In the genomic region with DNA sequence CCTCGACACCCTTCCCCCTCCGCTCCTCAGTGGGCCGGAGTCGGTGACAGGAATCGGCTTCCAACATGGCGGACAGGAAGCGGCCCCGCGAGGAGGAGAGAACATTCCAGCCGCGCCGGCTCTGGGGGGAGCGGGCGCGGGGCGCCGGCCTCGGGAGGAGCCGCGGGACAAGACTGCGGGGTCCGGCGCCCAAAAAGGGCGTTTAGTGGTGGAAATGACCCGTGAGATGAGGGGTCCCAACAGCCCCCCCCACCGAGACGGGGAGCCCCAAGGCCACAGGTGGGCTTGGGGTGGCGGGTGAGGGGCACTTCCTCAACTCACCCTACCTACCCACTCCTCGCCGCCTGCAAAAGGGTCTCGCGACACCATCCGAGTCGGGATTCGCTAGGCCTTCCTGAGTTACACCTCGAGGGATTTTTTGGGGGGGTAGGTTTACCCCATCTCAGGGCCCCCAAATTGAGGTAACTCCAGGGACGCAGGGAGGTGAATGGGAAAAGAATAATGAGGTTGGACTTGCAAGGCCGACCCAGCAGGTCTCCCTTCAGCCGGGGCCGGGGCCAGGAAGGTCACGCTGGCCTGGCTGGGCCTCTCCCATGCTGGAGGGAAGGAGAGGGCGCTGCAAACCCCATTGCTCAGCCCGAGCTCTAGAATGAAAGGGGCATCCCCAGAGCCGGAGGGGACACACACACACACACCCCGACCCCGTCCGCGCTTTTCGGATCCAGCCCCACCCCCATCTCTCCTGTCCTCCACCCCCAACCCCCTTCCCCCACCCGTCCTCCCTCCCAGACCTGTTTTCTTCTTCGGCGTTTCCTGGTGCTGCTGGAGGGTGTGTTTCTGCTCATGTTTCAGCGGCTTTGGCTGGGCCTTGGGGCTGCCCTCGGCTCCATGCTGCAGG, we compare ENCODE assay signal across 8 cellular contexts. TPM values are rescaled to one million over a fixed set of nuclear protein-coding genes. Genes with fewer than 3 reads are reported as not detected.
DNase-seq lines count a peak whose midpoint lies in the region; ATAC-seq, FAIRE-seq and TF ChIP-seq lines count a peak whose summit lies in the region.

No MANE protein-coding gene starts in this region.

- H3K9me3 ChIP-seq in HUES64 (ENCODE audit: insufficient read depth, low read depth, low read length) (no peaks in the 10 kb centered on the region), cardiac muscle cell (ENCODE audit: low read depth) (no peaks in the 10 kb centered on the region), pancreas (no peaks in the 10 kb centered on the region), tibial nerve (no peaks in the 10 kb centered on the region)

- H3K27me3 ChIP-seq in HUES64 (ENCODE audit: insufficient read depth, low read length): no peaks in the 10 kb centered on the region
- no peaks in the 10 kb centered on the region for H3K27me3 ChIP-seq in cardiac muscle cell
- no peaks in the 10 kb centered on the region for H3K27me3 ChIP-seq in pancreas
- H3K27me3 ChIP-seq in tibial nerve: no peaks in the 10 kb centered on the region

- H3K4me1 ChIP-seq in HUES64 (ENCODE audit: insufficient read depth, low read length): peaks cover 20% of the 10 kb centered on the region; the same call in 1 of the 2 replicates
- H3K4me1 ChIP-seq in cardiac muscle cell (ENCODE audit: low read depth): peaks cover 14% of the 10 kb centered on the region
- H3K4me1 ChIP-seq in pancreas: peaks cover 12 to 42% (median 18%) of the 10 kb centered on the region in 3 donors
- H3K4me1 ChIP-seq in tibial nerve: peaks cover 3 to 45% (median 32%) of the 10 kb centered on the region in 4 donors

- ATAC-seq in pancreas: peak; percentile 33 to 53 (median 42)

- TF ChIP-seq CTCF in cardiac muscle cell (IDR thresholded peaks at IDR 0.05; ENCODE audit: low read depth, low read length) (no peak), pancreas (IDR thresholded peaks at IDR 0.05) (no peak), tibial nerve (IDR thresholded peaks at IDR 0.05) (no peak)

- H3K27ac ChIP-seq in HUES64 (ENCODE audit: low read depth, low read length): peak overlapping the region; percentile 96
- peak overlapping the region; percentile 96 for H3K27ac ChIP-seq in cardiac muscle cell
- H3K27ac ChIP-seq in pancreas: peak overlapping the region; percentile 93 to 97 (median 95)
- H3K27ac ChIP-seq in tibial nerve: peak overlapping the region; percentile 98 to 100 (median 99)

- peaks cover 40% of the 10 kb centered on the region for H3K4me1 Mint-ChIP-seq in activated naive CD8-positive, alpha-beta T cell treated with anti-CD3 and anti-CD28 coated beads for 36 hours

- peaks cover 5% of the 10 kb centered on the region for H3K27me3 Mint-ChIP-seq in activated naive CD8-positive, alpha-beta T cell treated with anti-CD3 and anti-CD28 coated beads for 36 hours

- intact Hi-C loops in pancreas (cut with DNase I): no loop called here

- peak overlapping the region; percentile 90 for H3K4me3 ChIP-seq in HUES64 (ENCODE audit: low read length)
- H3K4me3 ChIP-seq in cardiac muscle cell: peak overlapping the region; percentile 96
- peak overlapping the region; percentile 82 to 99 (median 96) for H3K4me3 ChIP-seq in pancreas
- H3K4me3 ChIP-seq in tibial nerve: peak overlapping the region; percentile 95 to 99 (median 99)

- peak overlapping the region; percentile 100 for H3K4me3 Mint-ChIP-seq in activated naive CD8-positive, alpha-beta T cell treated with anti-CD3 and anti-CD28 coated beads for 36 hours

- peak in 1 of 2 donors; percentile 7 for TF ChIP-seq EP300 in tibial nerve (IDR thresholded peaks at IDR 0.05)

- DNase-seq in NK-92 treated with Interleukin-12 subunit alpha and Interleukin-12 subunit beta, amount 100 ng/mL, for 24 hours (lab: John Stamatoyannopoulos, UW): peak; percentile 66
- DNase-seq in NK-92 (lab: John Stamatoyannopoulos, UW; ENCODE audit: unreplicated experiment): no peak
- DNase-seq in SK-N-DZ (ENCODE audit: low spot score): peak; percentile 63
- DNase-seq in activated naive CD8-positive, alpha-beta T cell treated with anti-CD3 and anti-CD28 coated beads for 36 hours: peak; percentile 68
- DNase-seq in cardiac muscle cell (ENCODE audit: low read depth in 1 of 2, low spot score in 1 of 2): peak; percentile 65 to 84
- peak; percentile 61 to 87 (median 74) for DNase-seq in pancreas
- DNase-seq in tibial nerve (ENCODE audit: low spot score in 2 of 2): peak; percentile 23 to 49

- H3K9ac ChIP-seq in HUES64 (ENCODE audit: low read depth, low read length): peak overlapping the region; percentile 89

- peaks cover 40% of the 10 kb centered on the region for H3K36me3 Mint-ChIP-seq in activated naive CD8-positive, alpha-beta T cell treated with anti-CD3 and anti-CD28 coated beads for 36 hours

- TF ChIP-seq POLR2A in tibial nerve (IDR thresholded peaks at IDR 0.05): peak in 1 of 2 donors; percentile 8

- H3K36me3 ChIP-seq in HUES64 (ENCODE audit: insufficient read depth, low read length) (peaks cover 24% of the 10 kb centered on the region), cardiac muscle cell (peaks cover under 1% of the 10 kb centered on the region), pancreas (no peaks in the 10 kb centered on the region), tibial nerve (no peaks in the 10 kb centered on the region)

- H3K9me3 Mint-ChIP-seq in activated naive CD8-positive, alpha-beta T cell treated with anti-CD3 and anti-CD28 coated beads for 36 hours: no peaks in the 10 kb centered on the region

- H3K27ac Mint-ChIP-seq in activated naive CD8-positive, alpha-beta T cell treated with anti-CD3 and anti-CD28 coated beads for 36 hours: peak overlapping the region; percentile 99

- WGBS in HUES64: under 1% methylated on average over 50 of the region's 54 CpGs
- 0% methylated on average over 39 to 54 of the region's 54 CpGs for WGBS in pancreas, 2 donors
- 1% methylated on average over 32 to 35 of the region's 54 CpGs for WGBS in tibial nerve, 2 donors

- FAIRE-seq in pancreas (lab: Jason Lieb, UNC): no peak

RNA-seq across cellular contexts. Expression of gene NUFIP2, which starts 0.7 kb away (rescaled TPM):
- polyA plus RNA-seq in HUES64 (2013, experiment 1 of 2): 35.4 TPM
- polyA plus RNA-seq in HUES64 (2013, experiment 2 of 2): 42.9 TPM
- polyA plus RNA-seq in SK-N-DZ (2014; cell fraction: cytosol; rRNA removed): 26.5 and 31.7 TPM in 2 replicates
- polyA plus RNA-seq in SK-N-DZ (2014; cell fraction: nucleus; rRNA removed): 21.9 and 25.7 TPM in 2 replicates
- total RNA-seq in activated naive CD8-positive, alpha-beta T cell treated with anti-CD3 and anti-CD28 coated beads for 36 hours: 10 to 100 TPM; 65.6 to 67.2 TPM
- total RNA-seq in cardiac muscle cell: 16.8 and 28.2 TPM in 2 replicates
- polyA plus RNA-seq in cardiac muscle cell: 9.7 and 15.7 TPM in 2 replicates
- total RNA-seq in pancreas: 10 to 100 TPM; 13.6 to 28.1 (median 17.4) TPM
- polyA plus RNA-seq in pancreas: 10 to 100 TPM in 1 of 2 donors, 1 to 10 TPM in 1; 8.7 to 12.7 TPM
- 10 to 100 TPM; 29.4 to 35.4 (median 32.4) TPM for total RNA-seq in tibial nerve

RNA-seq across cellular contexts. Expression of gene CRYBA1, which starts 46.6 kb away (rescaled TPM):
- not detected for polyA plus RNA-seq in HUES64 (2013, experiment 1 of 2)
- polyA plus RNA-seq in HUES64 (2013, experiment 2 of 2): not detected
- not detected in 2 replicates for polyA plus RNA-seq in SK-N-DZ (2014; cell fraction: cytosol; rRNA removed)
- not detected in 2 replicates for polyA plus RNA-seq in SK-N-DZ (2014; cell fraction: nucleus; rRNA removed)
- total RNA-seq in activated naive CD8-positive, alpha-beta T cell treated with anti-CD3 and anti-CD28 coated beads for 36 hours: not detected
- total RNA-seq in cardiac muscle cell (not detected in 2 replicates), pancreas (not detected), tibial nerve (not detected)
- polyA plus RNA-seq in cardiac muscle cell (not detected in 2 replicates), pancreas (not detected)
